8 cellular contexts compared by ENCODE assay signal in genomic region chr4:183444953-183445543, GRCh38. TPM values are rescaled to one million over a fixed set of nuclear protein-coding genes. Genes with fewer than 3 reads are reported as not detected.
DNase-seq lines count a peak whose midpoint lies in the region; ATAC-seq and TF ChIP-seq lines count a peak whose summit lies in the region.

No MANE protein-coding gene starts in this region.

- H3K79me2 ChIP-seq in OCI-LY3 (ENCODE audit: low read length), result peaks cover 61% of the 10 kb centered on the region

- H3K4me1 Mint-ChIP-seq in type B pancreatic cell (ENCODE audit: unreplicated experiment), result peaks cover 28% of the 10 kb centered on the region

- H3K9me3 ChIP-seq in OCI-LY3 (ENCODE audit: insufficient read depth, low read length) (no peaks in the 10 kb centered on the region), lower lobe of right lung (no peaks in the 10 kb centered on the region)

- H3K9ac ChIP-seq in OCI-LY3 (ENCODE audit: low read length), result peak overlapping the region; percentile 82

- H3K4me3 ChIP-seq in AG04449 (ENCODE audit: low read depth, low read length) (peak overlapping the region; percentile 87), GM12875 (ENCODE audit: low read depth, low read length) (peak overlapping the region; percentile 90), OCI-LY3 (ENCODE audit: low read length) (peak overlapping the region; percentile 90), coronary artery (peak overlapping the region; percentile 76), lower lobe of right lung (peak overlapping the region; percentile 93)

- H3K9me3 Mint-ChIP-seq in type B pancreatic cell, result no peaks in the 10 kb centered on the region

- H3K4me2 ChIP-seq in OCI-LY3 (ENCODE audit: low read length), result peak overlapping the region; percentile 69

- H3K4me3 Mint-ChIP-seq in type B pancreatic cell, result peak overlapping the region; percentile 98

- ATAC-seq in HG02884 (IDR thresholded peaks at IDR 0.05; ENCODE audit: unreplicated experiment) (peak; percentile 19), lower lobe of right lung (peak; percentile 41)

- H3K27ac ChIP-seq in OCI-LY3 (ENCODE audit: low read length) (peak overlapping the region; percentile 86), coronary artery (peak overlapping the region; percentile 89 to 97), lower lobe of right lung (peak overlapping the region; percentile 97)

- H4K20me1 ChIP-seq in OCI-LY3 (ENCODE audit: insufficient read depth, low read length), result peaks cover 5% of the 10 kb centered on the region; the same call in 1 of the 2 replicates

- H2AFZ ChIP-seq in OCI-LY3 (ENCODE audit: low read depth, low read length), result peak overlapping the region; percentile 39; the same call in 1 of the 2 replicates

- H3K27ac Mint-ChIP-seq in type B pancreatic cell, result peak overlapping the region; percentile 93

- POLR2A ChIA-PET in AG04449 (lab: Yijun Ruan, JAX), result no interaction called here

- DNase-seq in AG04449 (ENCODE audit: low read depth, low spot score) (no peak), coronary artery (ENCODE audit: low spot score) (peak; percentile 83), lower lobe of right lung (peak; percentile 72), type B pancreatic cell (ENCODE audit: extremely low spot score, unreplicated experiment) (peak; percentile 62), cerebellar cortex (ENCODE audit: low spot score) (no peak)

- TF ChIP-seq CTCF in AG04449 (IDR thresholded peaks at IDR 0.05; ENCODE audit: insufficient read depth, low read length, missing control alignments) (no peak), GM12875 (IDR thresholded peaks at IDR 0.05; ENCODE audit: borderline replicate concordance, insufficient read depth, low read depth, low read length) (no peak), OCI-LY3 (IDR thresholded peaks at IDR 0.05; ENCODE audit: low read depth, low read length) (no peak), coronary artery (IDR thresholded peaks at IDR 0.05) (no peak), lower lobe of right lung (IDR thresholded peaks at IDR 0.05) (no peak), type B pancreatic cell (conservative IDR thresholded peaks at IDR 0.05) (peak; percentile 35)

- H3K27me3 ChIP-seq in OCI-LY3 (ENCODE audit: low read depth, low read length), result no peaks in the 10 kb centered on the region
- H3K27me3 ChIP-seq in lower lobe of right lung (ENCODE audit: low read depth), result no peaks in the 10 kb centered on the region

- CTCF ChIA-PET in AG04449 (lab: Yijun Ruan, JAX), result no interaction called here

- intact Hi-C loops in lower lobe of right lung (cut with DNase I), result no loop called here

- H3K36me3 ChIP-seq in OCI-LY3 (replicated peaks; ENCODE audit: low read depth, low read length) (peaks cover 41% of the 10 kb centered on the region), lower lobe of right lung (peaks cover 42% of the 10 kb centered on the region)

- H3K36me3 Mint-ChIP-seq in type B pancreatic cell, result peaks cover 34% of the 10 kb centered on the region

- H3K4me1 ChIP-seq in OCI-LY3 (ENCODE audit: low read length) (peaks cover 13% of the 10 kb centered on the region), lower lobe of right lung (peaks cover 47% of the 10 kb centered on the region)

- no peaks in the 10 kb centered on the region for H3K27me3 Mint-ChIP-seq in type B pancreatic cell

RNA-seq across cellular contexts. Expression of gene CDKN2AIP, which starts 0.6 kb away (rescaled TPM):
- 15.4 TPM for total RNA-seq in lower lobe of right lung
- 29.7 and 57.5 TPM in 2 replicates for total RNA-seq in type B pancreatic cell (ENCODE audit: low replicate concordance)

RNA-seq across cellular contexts. Expression of gene ING2, which starts 59.8 kb away (rescaled TPM):
- total RNA-seq in lower lobe of right lung (9.5 TPM), type B pancreatic cell (ENCODE audit: low replicate concordance) (16.5 and 20.4 TPM in 2 replicates)

Comparison
In these comparisons a context has a peak if more than half of its experiments do, and no peak if none do; other contexts are left out.
1. DNase-seq: peak in coronary artery (single experiment), lower lobe of right lung (single experiment) and type B pancreatic cell (single experiment); none in AG04449 (single experiment) and cerebellar cortex (single experiment).
2. Peak in every context shown above with its lines, with median percentiles within 50 percentile points of each other: H3K4me3 ChIP-seq and H3K27ac ChIP-seq.